8 cellular contexts compared by ENCODE assay signal in the genomic region with DNA sequence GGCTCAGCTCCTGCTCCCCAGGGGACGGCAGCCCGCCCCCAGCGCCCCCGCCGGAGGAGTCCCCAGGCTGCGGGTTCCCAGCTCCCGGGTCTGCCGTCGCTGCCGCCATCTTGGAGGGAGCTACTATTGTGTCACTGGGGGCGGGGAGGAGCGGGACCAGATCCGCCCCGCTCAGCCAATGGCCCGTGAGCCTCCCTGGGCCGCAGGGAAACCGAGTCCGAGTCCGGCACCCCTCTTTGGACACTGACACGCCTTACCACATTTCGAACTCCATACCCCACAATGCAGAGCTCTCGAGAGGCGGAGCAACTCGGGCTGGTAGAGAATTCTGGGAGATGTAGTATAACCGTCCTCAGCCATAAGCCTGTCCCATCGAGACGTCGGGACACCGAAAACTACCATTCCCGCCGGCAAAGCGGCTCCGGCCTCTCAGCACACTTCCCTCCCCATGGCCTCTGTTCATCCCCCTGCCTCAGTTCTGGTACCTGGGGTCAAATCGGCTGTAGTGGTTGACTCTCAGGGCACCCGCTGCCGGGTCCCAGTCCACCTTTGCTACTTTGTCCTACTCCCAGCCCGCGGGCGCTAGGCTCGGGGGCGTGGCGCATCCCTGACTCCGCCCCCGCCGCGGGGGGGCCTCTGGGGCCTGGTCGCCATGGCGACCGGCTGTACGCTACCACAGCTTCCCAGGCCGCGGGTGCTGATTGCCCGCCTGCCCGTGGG. TPM values are rescaled to one million over a fixed set of nuclear protein-coding genes. Genes with fewer than 3 reads are reported as not detected.
DNase-seq lines count a peak whose midpoint lies in the region; ATAC-seq and TF ChIP-seq lines count a peak whose summit lies in the region.

A gene (minus strand): TSS at position 133 of the 720 bp plus-strand sequence. CDS start 24 bp downstream, at position 109.
A gene with protein sequence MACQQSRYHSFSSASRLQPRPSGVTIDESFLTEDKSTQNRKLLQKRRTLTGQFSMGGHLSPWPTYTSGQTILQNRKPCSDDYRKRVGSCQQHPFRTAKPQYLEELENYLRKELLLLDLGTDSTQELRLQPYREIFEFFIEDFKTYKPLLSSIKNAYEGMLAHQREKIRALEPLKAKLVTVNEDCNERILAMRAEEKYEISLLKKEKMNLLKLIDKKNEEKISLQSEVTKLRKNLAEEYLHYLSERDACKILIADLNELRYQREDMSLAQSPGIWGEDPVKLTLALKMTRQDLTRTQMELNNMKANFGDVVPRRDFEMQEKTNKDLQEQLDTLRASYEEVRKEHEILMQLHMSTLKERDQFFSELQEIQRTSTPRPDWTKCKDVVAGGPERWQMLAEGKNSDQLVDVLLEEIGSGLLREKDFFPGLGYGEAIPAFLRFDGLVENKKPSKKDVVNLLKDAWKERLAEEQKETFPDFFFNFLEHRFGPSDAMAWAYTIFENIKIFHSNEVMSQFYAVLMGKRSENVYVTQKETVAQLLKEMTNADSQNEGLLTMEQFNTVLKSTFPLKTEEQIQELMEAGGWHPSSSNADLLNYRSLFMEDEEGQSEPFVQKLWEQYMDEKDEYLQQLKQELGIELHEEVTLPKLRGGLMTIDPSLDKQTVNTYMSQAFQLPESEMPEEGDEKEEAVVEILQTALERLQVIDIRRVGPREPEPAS (plus strand): TSS at position 462 of the 720 bp plus-strand sequence. CDS start 261 bp downstream, outside the sequence.

- H3K9me3 Mint-ChIP-seq in Calu3 (ENCODE audit: low read depth, unreplicated experiment) (no peaks in the 10 kb centered on the region), endodermal cell (no peaks in the 10 kb centered on the region)

- H2BK5ac ChIP-seq in mesendoderm (ENCODE audit: low read length), result no peak within 1 kb of the TSS

- no peak within 1 kb of the TSS for H4K8ac ChIP-seq in mesendoderm (ENCODE audit: low read depth, low read length)

- H3K56ac ChIP-seq in mesendoderm (ENCODE audit: low read length), result peak within 1 kb of the TSS; percentile 99

- no peak within 1 kb of the TSS for H2BK120ac ChIP-seq in mesendoderm (ENCODE audit: low read depth, low read length)

- TF ChIP-seq CTCF in Calu3 (IDR thresholded peaks at IDR 0.05; ENCODE audit: unreplicated experiment), result no peak
- TF ChIP-seq CTCF in endodermal cell (conservative IDR thresholded peaks at IDR 0.05), result no peak

- H3K4me1 Mint-ChIP-seq in Calu3 (ENCODE audit: low read depth, unreplicated experiment) (peaks cover 11% of the 10 kb centered on the region), endodermal cell (peaks cover 18% of the 10 kb centered on the region)

- H3K9ac ChIP-seq in HUES48 (ENCODE audit: low read depth, low read length) (peak within 1 kb of the TSS; percentile 82), NT2/D1 (ENCODE audit: insufficient read length, low read depth) (peak within 1 kb of the TSS; percentile 92), endodermal cell (ENCODE audit: extremely low read depth, low read length, poor library complexity, severe bottlenecking) (peak within 1 kb of the TSS; percentile 95), mesendoderm (ENCODE audit: low read length) (peak within 1 kb of the TSS; percentile 94)

- intact Hi-C loops in Calu3 (cut with micrococcal nuclease; ENCODE audit: unreplicated experiment), result loop anchor here (5.0 kb wide), 1 partner anchor 276 kb away; no protein-coding TSS in a partner anchor

- H3K79me1 ChIP-seq in mesendoderm (ENCODE audit: low read length), result peaks cover 13% of the 10 kb centered on the region

- peak within 1 kb of the TSS; percentile 89 for H3K4me2 ChIP-seq in mesendoderm (ENCODE audit: low read length)

- peak within 1 kb of the TSS; percentile 94 for H3K23ac ChIP-seq in mesendoderm (ENCODE audit: low read length)

- H3K27me3 ChIP-seq in HUES48 (ENCODE audit: control insufficient read depth, insufficient read depth, low read length), result no peaks in the 10 kb centered on the region
- no peaks in the 10 kb centered on the region for H3K27me3 ChIP-seq in NT2/D1 (ENCODE audit: insufficient read depth, insufficient read length)
- no peaks in the 10 kb centered on the region for H3K27me3 ChIP-seq in endodermal cell (ENCODE audit: control insufficient read depth, insufficient read depth, low read length, poor library complexity, severe bottlenecking)
- no peaks in the 10 kb centered on the region for H3K27me3 ChIP-seq in mesendoderm (ENCODE audit: insufficient read depth, low read length, poor library complexity)

- peaks cover 61% of the 10 kb centered on the region for H3K36me3 Mint-ChIP-seq in Calu3 (ENCODE audit: insufficient read depth, unreplicated experiment)
- H3K36me3 Mint-ChIP-seq in endodermal cell (ENCODE audit: low read depth), result peaks cover 27% of the 10 kb centered on the region

- H2AK5ac ChIP-seq in mesendoderm (ENCODE audit: low read length), result no peak within 1 kb of the TSS

- no peak within 1 kb of the TSS for H2BK15ac ChIP-seq in mesendoderm (replicated peaks; ENCODE audit: low read depth)

- H4K5ac ChIP-seq in mesendoderm (ENCODE audit: low read length), result no peak within 1 kb of the TSS

- peaks cover 14% of the 10 kb centered on the region for H3K79me2 ChIP-seq in mesendoderm (ENCODE audit: control insufficient read depth, insufficient read depth, low read length)

- H3K4me1 ChIP-seq in HUES48 (ENCODE audit: control insufficient read depth, insufficient read depth, low read length) (no peaks in the 10 kb centered on the region), NT2/D1 (ENCODE audit: insufficient read depth, insufficient read length) (peaks cover 7% of the 10 kb centered on the region), endodermal cell (ENCODE audit: control insufficient read depth, insufficient read depth, low read length) (no peaks in the 10 kb centered on the region), mesendoderm (ENCODE audit: control insufficient read depth, low read depth, low read length) (peaks cover 1% of the 10 kb centered on the region)

- CTCF ChIA-PET in Calu3 (lab: Charles Lee), result interaction anchor here (0.6 to 2.6 kb wide), 16 partner anchors 10 to 913 kb away, joined by 3 to 24 read pairs (median 5); a partner anchor contains a TSS

- H3K4me3 ChIP-seq in HUES48 (ENCODE audit: low read depth, low read length), result peak within 1 kb of the TSS; percentile 97
- peak within 1 kb of the TSS; percentile 93 for H3K4me3 ChIP-seq in NT2/D1 (ENCODE audit: insufficient read length, low read depth)
- peak within 1 kb of the TSS; percentile 98 for H3K4me3 ChIP-seq in endodermal cell (ENCODE audit: low read length)
- peak within 1 kb of the TSS; percentile 98 for H3K4me3 ChIP-seq in mesendoderm (ENCODE audit: low read length)

- 0 to 1% methylated on average over 28 to 54 of the region's 54 CpGs for WGBS in endodermal cell (ENCODE audit: insufficient coverage in 1 of 2, insufficient read length in 1 of 2), 2 experiments
- WGBS in mesendoderm (ENCODE audit: extremely low coverage, insufficient coverage, low lambda C conversion rate), result no CpG with 5 or more reads among the region's 54 CpGs

- H3K27ac ChIP-seq in HUES48 (ENCODE audit: low read depth, low read length), result peak within 1 kb of the TSS; percentile 88
- H3K27ac ChIP-seq in endodermal cell (ENCODE audit: low read depth, low read length), result peak within 1 kb of the TSS; percentile 78
- no peak within 1 kb of the TSS for H3K27ac ChIP-seq in mesendoderm (ENCODE audit: low read depth, low read length)

- H3K9me3 ChIP-seq in HUES48 (ENCODE audit: control insufficient read depth, insufficient read depth, low read length) (no peaks in the 10 kb centered on the region), NT2/D1 (ENCODE audit: insufficient read depth, low read length) (no peaks in the 10 kb centered on the region), endodermal cell (ENCODE audit: control insufficient read depth, low read length) (no peaks in the 10 kb centered on the region)

- H3K27me3 Mint-ChIP-seq in Calu3 (ENCODE audit: unreplicated experiment) (no peaks in the 10 kb centered on the region), endodermal cell (ENCODE audit: insufficient read depth) (peaks cover 2% of the 10 kb centered on the region)

- H3K27ac Mint-ChIP-seq in Calu3 (ENCODE audit: unreplicated experiment) (peak within 1 kb of the TSS; percentile 76), endodermal cell (peak within 1 kb of the TSS; percentile 99)

- H3K4ac ChIP-seq in mesendoderm (ENCODE audit: low read depth, low read length), result no peak within 1 kb of the TSS

- DNase-seq in Calu3 (peak; percentile 98), NT2/D1 (ENCODE audit: low read depth, low spot score) (peak; percentile 98), endodermal cell (peak; percentile 99), mesendoderm (peak; percentile 100)
- DNase-seq in activated CD8-positive, alpha-beta memory T cell treated with anti-CD3 and anti-CD28 coated beads, Interleukin-2, amount 50 U/mL, for 24 hours (ENCODE audit: extremely low read depth), result peak; percentile 90
- DNase-seq in stimulated activated CD8-positive, alpha-beta memory T cell treated with anti-CD3 and anti-CD28 coated beads, Interleukin-12 subunit alpha, Interleukin-12 subunit beta, amount 100 ng/mL, for 4 hours (ENCODE audit: low read depth), result peak; percentile 89

- peak; percentile 91 for ATAC-seq in GM21423 (IDR thresholded peaks at IDR 0.05; ENCODE audit: unreplicated experiment)

- H3K4me3 Mint-ChIP-seq in Calu3 (ENCODE audit: low read depth, unreplicated experiment) (peak within 1 kb of the TSS; percentile 96), endodermal cell (peak within 1 kb of the TSS; percentile 89)

- H3K18ac ChIP-seq in mesendoderm (ENCODE audit: low read length), result no peak within 1 kb of the TSS

- no TSS peak for BruUV-seq in Calu3 (replicated peaks; lab: Mats Ljungman, UMichigan)

- H3K36me3 ChIP-seq in HUES48 (ENCODE audit: control insufficient read depth, insufficient read depth, low read length), result peaks cover 18% of the 10 kb centered on the region
- peaks cover 33% of the 10 kb centered on the region for H3K36me3 ChIP-seq in NT2/D1 (ENCODE audit: insufficient read depth, insufficient read length, low read length)
- H3K36me3 ChIP-seq in endodermal cell (ENCODE audit: control insufficient read depth, insufficient read depth, low read length), result peaks cover 14% of the 10 kb centered on the region
- no peaks in the 10 kb centered on the region for H3K36me3 ChIP-seq in mesendoderm (ENCODE audit: control insufficient read depth, insufficient read depth, low read length)

RNA-seq across cellular contexts. Expression of the first gene that starts in this region (rescaled TPM):
- total RNA-seq in Calu3 (2022) (25.5 and 28.2 TPM in 2 replicates), endodermal cell (10 to 100 TPM; 19.2 to 22.5 TPM)
- 16.3 TPM for polyA plus RNA-seq in endodermal cell (2013, experiment 1 of 2)
- polyA plus RNA-seq in endodermal cell (2013, experiment 2 of 2), result 14.2 TPM
- polyA plus RNA-seq in mesendoderm (2013, experiment 1 of 2), result 8.8 TPM
- polyA plus RNA-seq in mesendoderm (2013, experiment 2 of 2), result 8.6 TPM

RNA-seq across cellular contexts. Expression of the second gene that starts in this region (rescaled TPM):
- total RNA-seq in Calu3 (2022) (1.0 and 1.3 TPM in 2 replicates), endodermal cell (1 to 10 TPM; 2.8 to 3.2 TPM)
- polyA plus RNA-seq in endodermal cell (2013, experiment 1 of 2), result 3.1 TPM
- polyA plus RNA-seq in endodermal cell (2013, experiment 2 of 2), result 1.7 TPM
- polyA plus RNA-seq in mesendoderm (2013, experiment 1 of 2), result 0.37 TPM
- polyA plus RNA-seq in mesendoderm (2013, experiment 2 of 2), result 0.38 TPM
